Comparison of ENCODE assay signal across 19 cellular contexts in genomic region chr5:42988568-42988967, GRCh38. TPM values are rescaled to one million over a fixed set of nuclear protein-coding genes. Genes with fewer than 3 reads are reported as not detected.
DNase-seq lines count a peak whose midpoint lies in the region; ATAC-seq, FAIRE-seq and TF ChIP-seq lines count a peak whose summit lies in the region.
"Had no signal": no experiment of that assay in that cellular context is flagged by ENCODE, and none has a peak within 500 bp of the region (broad histone marks: within the 10 kb centered on the region; RNA-seq: fewer than 3 reads in every experiment).

No MANE protein-coding gene starts in this region.

- TF ChIP-seq POLR2A in A549 (IDR thresholded peaks at IDR 0.05; ENCODE audit: low read length) (no peak), ovary (IDR thresholded peaks at IDR 0.05) (no peak)

- H3K4me3 Mint-ChIP-seq in central memory CD8-positive, alpha-beta T cell, result peak overlapping the region; percentile 93
- H3K4me3 Mint-ChIP-seq: nephron progenitor cell had no signal

- no peak for TF ChIP-seq EP300 in A549 (IDR thresholded peaks at IDR 0.05)
- TF ChIP-seq EP300 in ovary (IDR thresholded peaks at IDR 0.05), result no peak

- H3K4me2 ChIP-seq in A549, result no peak overlapping the region
- H3K4me2 ChIP-seq in BLaER1 treated with 17β-estradiol and CSF1 and Interleukin-3, amounts not matched to agents 10 nM and 100 nM, result peak overlapping the region in 7 of 11 experiments; percentile 86 to 99 (median 96); a peak in 11 of 22 replicates

- H3K9ac ChIP-seq in BLaER1 treated with 17β-estradiol and CSF1 and Interleukin-3, amounts not matched to agents 10 nM and 100 nM, result no peak overlapping the region
- H3K9ac ChIP-seq: GM23248 had no signal

- no peaks in the 10 kb centered on the region for H3K27me3 ChIP-seq in BLaER1 treated with 17β-estradiol and CSF1 and Interleukin-3, amounts not matched to agents 10 nM and 100 nM
- no peaks in the 10 kb centered on the region for H3K27me3 ChIP-seq in Panc1 (ENCODE audit: control insufficient read depth, insufficient read depth, low read length)
- no peaks in the 10 kb centered on the region for H3K27me3 ChIP-seq in ovary
- H3K27me3 ChIP-seq: MG63 had no signal

- H3K9me3 ChIP-seq in A549 (no peaks in the 10 kb centered on the region), Panc1 (ENCODE audit: control insufficient read depth, insufficient read depth, low read depth, low read length) (no peaks in the 10 kb centered on the region), ovary (no peaks in the 10 kb centered on the region)
- peaks cover 0 to 43% (median 30%) of the 10 kb centered on the region in 11 experiments; a peak in 19 of 22 replicates for H3K9me3 ChIP-seq in BLaER1 treated with 17β-estradiol and CSF1 and Interleukin-3, amounts not matched to agents 10 nM and 100 nM (replicated peaks in 1 of 11)
- H3K9me3 ChIP-seq: esophagus muscularis mucosa had no signal

- CTCF ChIA-PET in A549 (lab: Yijun Ruan, JAX), result interaction anchor here (0.6 to 2.6 kb wide), 3 partner anchors 76 to 179 kb away, joined by 3 to 16 read pairs (median 5); no protein-coding TSS in a partner anchor
- CTCF ChIA-PET in Panc1 (lab: Charles Lee), result no interaction called here

- H3K9me3 Mint-ChIP-seq in central memory CD8-positive, alpha-beta T cell, result no peaks in the 10 kb centered on the region

- no peak for FAIRE-seq in A549 (lab: Jason Lieb, UNC)

- DNase-seq in A549 (ENCODE audit: low read depth in 1 of 2, low spot score in 1 of 2) (no peak), Panc1 (ENCODE audit: low read depth, low spot score) (no peak), DMS153 (lab: John Stamatoyannopoulos, UW) (no peak), sciatic nerve (ENCODE audit: low spot score) (no peak), ovary (no peak), caudate nucleus (lab: John Stamatoyannopoulos, UW) (no peak)
- DNase-seq in central memory CD8-positive, alpha-beta T cell (ENCODE audit: low spot score in 2 of 2), result no peak
- DNase-seq: dorsolateral prefrontal cortex; GDM1; GM23248; MG63; NCI-H1436 treated with DMSO at 0.1 percent for 48 hours; NCI-H748 treated with DMSO at 0.1 percent for 48 hours; nephron progenitor cell; SIG-M5; stimulated activated CD4-positive, alpha-beta T cell treated with anti-CD3 and anti-CD28 coated beads, Interleukin-4, amount 100 ng/mL, for 1 hour had no signal

- in situ Hi-C loops in Panc1 (cut with HindIII; ENCODE audit: low pct_unique_long_range_greater_than_20kb, low sequenced_read_pairs), result no loop called here

- 85% methylated on average over 2 of the region's 2 CpGs for WGBS in A549 (ENCODE audit: missing lambda C conversion rate)
- WGBS in ovary, 3 donors, result 92 to 96% (median 94%) methylated on average over 2 of the region's 2 CpGs

- peaks cover 0 to 58% (median 27%) of the 10 kb centered on the region in 11 experiments; a peak in 14 of 22 replicates for H3K36me3 ChIP-seq in BLaER1 treated with 17β-estradiol and CSF1 and Interleukin-3, amounts not matched to agents 10 nM and 100 nM
- H3K36me3 ChIP-seq in Panc1 (ENCODE audit: control insufficient read depth, insufficient read depth, low read length) (no peaks in the 10 kb centered on the region), ovary (no peaks in the 10 kb centered on the region)
- H3K36me3 ChIP-seq: esophagus muscularis mucosa had no signal

- no peak for TF ChIP-seq RAD21 in A549 (conservative IDR thresholded peaks at IDR 0.05 in 1 of 2, IDR thresholded peaks at IDR 0.05 in 1 of 2)

- no peak for ATAC-seq in A549
- ATAC-seq in Panc1, result no peak
- no peak for ATAC-seq in central memory CD8-positive, alpha-beta T cell (replicated peaks; ENCODE audit: extremely low read depth, poor library complexity, severe bottlenecking)
- no peak for ATAC-seq in sciatic nerve

- no peaks in the 10 kb centered on the region for H3K27me3 Mint-ChIP-seq in central memory CD8-positive, alpha-beta T cell
- H3K27me3 Mint-ChIP-seq: memory B cell had no signal

- no TSS peak for BruUV-seq in Panc1 (replicated peaks; lab: Mats Ljungman, UMichigan)

- H4K20me1 ChIP-seq in BLaER1 treated with 17β-estradiol and CSF1 and Interleukin-3, amounts not matched to agents 10 nM and 100 nM, result no peaks in the 10 kb centered on the region

- H3K27ac ChIP-seq in A549 (no peak overlapping the region), Panc1 (ENCODE audit: low read length) (peak overlapping the region; percentile 62; the same call in 1 of the 2 replicates), ovary (no peak overlapping the region), caudate nucleus (ENCODE audit: low read depth, low read length) (no peak overlapping the region)
- no peak overlapping the region for H3K27ac ChIP-seq in BLaER1 treated with 17β-estradiol and CSF1 and Interleukin-3, amounts not matched to agents 10 nM and 100 nM
- H3K27ac ChIP-seq: dorsolateral prefrontal cortex, esophagus muscularis mucosa, GM23248 had no signal

- H3K4me1 ChIP-seq in A549 (peaks cover 39% of the 10 kb centered on the region), Panc1 (ENCODE audit: control insufficient read depth, insufficient read depth, low read length) (no peaks in the 10 kb centered on the region), ovary (ENCODE audit: insufficient read depth) (peaks cover 6% of the 10 kb centered on the region)
- H3K4me1 ChIP-seq in BLaER1 treated with 17β-estradiol and CSF1 and Interleukin-3, amounts not matched to agents 10 nM and 100 nM, result peaks cover 19 to 76% (median 25%) of the 10 kb centered on the region in 10 experiments

- peaks cover 35% of the 10 kb centered on the region for H3K36me3 Mint-ChIP-seq in central memory CD8-positive, alpha-beta T cell (ENCODE audit: insufficient read depth)

- POLR2A ChIA-PET in A549 (lab: Yijun Ruan, JAX), result interaction anchor here (0.6 kb wide), 1 partner anchor 21 kb away, joined by 3 read pairs; no protein-coding TSS in a partner anchor
- POLR2A ChIA-PET in Panc1 (lab: Charles Lee), result no interaction called here

- H3K27ac Mint-ChIP-seq in central memory CD8-positive, alpha-beta T cell (ENCODE audit: low read depth), result peak overlapping the region; percentile 99
- H3K27ac Mint-ChIP-seq: memory B cell, nephron progenitor cell had no signal

- no peak for TF ChIP-seq CTCF in A549 (IDR thresholded peaks at IDR 0.05)
- TF ChIP-seq CTCF in Panc1 (IDR thresholded peaks at IDR 0.05), result no peak
- TF ChIP-seq CTCF in ovary (IDR thresholded peaks at IDR 0.05), result no peak

- intact Hi-C loops in Panc1 (cut with micrococcal nuclease; ENCODE audit: unreplicated experiment), result no loop called here
- intact Hi-C loops in sciatic nerve (cut with DNase I), result no loop called here
- intact Hi-C loops in ovary (cut with DNase I), result no loop called here

- peaks cover 72% of the 10 kb centered on the region for H3K4me1 Mint-ChIP-seq in central memory CD8-positive, alpha-beta T cell

- no peak overlapping the region for H3K4me3 ChIP-seq in A549
- H3K4me3 ChIP-seq in BLaER1 treated with 17β-estradiol and CSF1 and Interleukin-3, amounts not matched to agents 10 nM and 100 nM, result peak overlapping the region in 7 of 10 experiments; percentile 21 to 93 (median 85); a peak in 9 of 20 replicates
- H3K4me3 ChIP-seq in Panc1 (ENCODE audit: low read depth in 2 of 2, low read length in 2 of 2), result no peak overlapping the region
- H3K4me3 ChIP-seq in ovary, result no peak overlapping the region
- H3K4me3 ChIP-seq: dorsolateral prefrontal cortex, esophagus muscularis mucosa, GM23248 had no signal

TF ChIP-seq in A549, 52 proteins besides CTCF, POLR2A, EP300 and RAD21:
- TF ChIP-seq MAFK (IDR thresholded peaks at IDR 0.05; ENCODE audit: partially characterized antibody), result peak; percentile 84
- TF ChIP-seq NR3C1 (IDR thresholded peaks at IDR 0.05), result no peak
- TF ChIP-seq HDAC2 (IDR thresholded peaks at IDR 0.05), result no peak
- TF ChIP-seq FOXS1 (CRISPR knock-in tag; IDR thresholded peaks at IDR 0.05), result no peak
- TF ChIP-seq REST (IDR thresholded peaks at IDR 0.05), result no peak
- TF ChIP-seq CBX8 (IDR thresholded peaks at IDR 0.05), result no peak
TF ChIP-seq in A549: peak in this region for 1.

RNA-seq across cellular contexts. Expression of gene ANXA2R, which starts 51.6 kb away (rescaled TPM):
- 1.7 and 1.8 TPM in 2 replicates for polyA plus RNA-seq in A549 (2011; rRNA removed)
- polyA plus RNA-seq in A549 (2012; cell fraction: cytosol; rRNA removed), result 2.4 and 2.7 TPM in 2 replicates
- polyA plus RNA-seq in A549 (2012; cell fraction: nucleus; rRNA removed), result 3.3 and 3.7 TPM in 2 replicates
- polyA plus RNA-seq in A549 (2017; fragmentation: RNase III; extraction: RNeasy Plus Mini Kit Qiagen cat#74134 plus additional on column Dnase treatment), result 1.7 to 2.1 TPM (median 2.1 TPM) in 3 replicates
- polyA minus RNA-seq in A549 (2011; rRNA and poly(A)+ RNA removed), result 3.2 and 3.8 TPM in 2 replicates
- total RNA-seq in Panc1 (2021; ENCODE audit: unreplicated experiment), result 6.2 TPM
- 4.0 TPM for polyA plus RNA-seq in Panc1 (2012; ENCODE audit: insufficient read length)
- total RNA-seq in sciatic nerve, result 5.7 TPM
- total RNA-seq in ovary, result 1 to 10 TPM; 1.1 to 2.7 (median 1.7) TPM
- 1 to 10 TPM; 1.2 to 1.6 TPM for polyA plus RNA-seq in ovary

Comparison
In these comparisons a context has a peak if more than half of its experiments do, and no peak if none do; other contexts are left out.
1. H3K4me3 ChIP-seq: peak in BLaER1 treated with 17β-estradiol and CSF1 and Interleukin-3, amounts not matched to agents 10 nM and 100 nM (7 of 10); none in A549 (single experiment), Panc1 (0 of 2) and ovary (single experiment).